16 cellular contexts compared by ENCODE assay signal in genomic region chr2:129479892-129480291, GRCh38.
DNase-seq lines count a peak whose midpoint lies in the region; TF ChIP-seq lines count a peak whose summit lies in the region.
"Had no signal": no experiment of that assay in that cellular context is flagged by ENCODE, and none has a peak within 500 bp of the region (broad histone marks: within the 10 kb centered on the region; RNA-seq: fewer than 3 reads in every experiment).

No MANE protein-coding gene starts in this region.

- H3K36me3 ChIP-seq in BLaER1 treated with 17β-estradiol and CSF1 and Interleukin-3, amounts not matched to agents 10 nM and 100 nM: no peaks in the 10 kb centered on the region
- no peaks in the 10 kb centered on the region for H3K36me3 ChIP-seq in iPS DF 6.9 (ENCODE audit: control insufficient read depth, insufficient read depth, low read length)
- H3K36me3 ChIP-seq in neural progenitor cell: no peaks in the 10 kb centered on the region
- H3K36me3 ChIP-seq in mammary epithelial cell (ENCODE audit: insufficient read depth, low read length): no peaks in the 10 kb centered on the region
- no peaks in the 10 kb centered on the region for H3K36me3 ChIP-seq in brain microvascular endothelial cell (replicated peaks)
- H3K36me3 ChIP-seq: HAP-1 had no signal

- TF ChIP-seq CTCF in neural progenitor cell (IDR thresholded peaks at IDR 0.05): no peak
- TF ChIP-seq CTCF in mammary epithelial cell (conservative IDR thresholded peaks at IDR 0.05 in 1 of 2, IDR thresholded peaks at IDR 0.05 in 1 of 2; ENCODE audit: extremely low read depth in 1 of 2, insufficient read depth in 1 of 2, low read depth in 1 of 2, low read length in 2 of 2): no peak
- TF ChIP-seq CTCF in brain microvascular endothelial cell (IDR thresholded peaks at IDR 0.05; ENCODE audit: low read depth, low read length, missing control alignments): no peak

- peaks cover under 1% of the 10 kb centered on the region for H3K27me3 Mint-ChIP-seq in neural progenitor cell (ENCODE audit: insufficient read depth, low read depth)
- no peaks in the 10 kb centered on the region for H3K27me3 Mint-ChIP-seq in activated CD4-positive, alpha-beta memory T cell treated with anti-CD3 and anti-CD28 coated beads for 36 hours

- no peaks in the 10 kb centered on the region for H3K27me3 ChIP-seq in BLaER1 treated with 17β-estradiol and CSF1 and Interleukin-3, amounts not matched to agents 10 nM and 100 nM
- H3K27me3 ChIP-seq in iPS DF 6.9 (ENCODE audit: control insufficient read depth, insufficient read depth, low read length) (no peaks in the 10 kb centered on the region), neural progenitor cell (no peaks in the 10 kb centered on the region), mammary epithelial cell (ENCODE audit: insufficient read depth, low read length) (no peaks in the 10 kb centered on the region), brain microvascular endothelial cell (replicated peaks) (no peaks in the 10 kb centered on the region)

- dilution Hi-C loops in mammary epithelial cell (cut with HindIII; ENCODE audit: low sequenced_read_pairs): no loop called here

- no peaks in the 10 kb centered on the region for H3K36me3 Mint-ChIP-seq in neural progenitor cell
- no peaks in the 10 kb centered on the region for H3K36me3 Mint-ChIP-seq in activated CD4-positive, alpha-beta memory T cell treated with anti-CD3 and anti-CD28 coated beads for 36 hours
- H3K36me3 Mint-ChIP-seq: CD8-positive, alpha-beta memory T cell had no signal

- no TSS peak for BruUV-seq in mammary epithelial cell (replicated peaks; lab: Mats Ljungman, UMichigan)

- CTCF ChIA-PET in activated CD4-positive, alpha-beta memory T cell treated with anti-CD3 and anti-CD28 coated beads for 36 hours (lab: Charles Lee): no interaction called here
- CTCF ChIA-PET in mammary epithelial cell (lab: Charles Lee; ENCODE audit: low non-redundant PET): no interaction called here

- H3K27ac ChIP-seq in BLaER1 treated with 17β-estradiol and CSF1 and Interleukin-3, amounts not matched to agents 10 nM and 100 nM: no peak overlapping the region
- H3K27ac ChIP-seq in iPS DF 6.9 (ENCODE audit: low read length) (no peak overlapping the region), neural progenitor cell (no peak overlapping the region), mammary epithelial cell (ENCODE audit: insufficient read depth, low read depth, low read length) (no peak overlapping the region), brain microvascular endothelial cell (no peak overlapping the region)
- H3K27ac ChIP-seq: 22Rv1 had no signal

- H2AFZ ChIP-seq in neural progenitor cell (replicated peaks) (no peak overlapping the region), mammary epithelial cell (ENCODE audit: low read depth, low read length) (no peak overlapping the region)

- peak overlapping the region in 10 of 11 experiments; percentile 36 to 74 (median 52); a peak in 13 of 22 replicates for H3K4me2 ChIP-seq in BLaER1 treated with 17β-estradiol and CSF1 and Interleukin-3, amounts not matched to agents 10 nM and 100 nM
- H3K4me2 ChIP-seq in neural progenitor cell: no peak overlapping the region
- no peak overlapping the region for H3K4me2 ChIP-seq in mammary epithelial cell (ENCODE audit: insufficient read depth, low read depth, low read length)

- H3K79me2 ChIP-seq in neural progenitor cell (ENCODE audit: low read depth) (no peaks in the 10 kb centered on the region), mammary epithelial cell (ENCODE audit: insufficient read depth, low read length) (no peaks in the 10 kb centered on the region)

- peaks cover 32 to 48% (median 42%) of the 10 kb centered on the region in 10 experiments for H3K4me1 ChIP-seq in BLaER1 treated with 17β-estradiol and CSF1 and Interleukin-3, amounts not matched to agents 10 nM and 100 nM
- H3K4me1 ChIP-seq in iPS DF 6.9 (ENCODE audit: control insufficient read depth, insufficient read depth, low read length) (no peaks in the 10 kb centered on the region), neural progenitor cell (no peaks in the 10 kb centered on the region), mammary epithelial cell (ENCODE audit: insufficient read depth, low read length) (no peaks in the 10 kb centered on the region)
- H3K4me1 ChIP-seq: Caco-2, HAP-1 had no signal

- H3K4me3 ChIP-seq in BLaER1 treated with 17β-estradiol and CSF1 and Interleukin-3, amounts not matched to agents 10 nM and 100 nM: no peak overlapping the region
- H3K4me3 ChIP-seq in iPS DF 6.9 (ENCODE audit: low read length) (no peak overlapping the region), neural progenitor cell (no peak overlapping the region), mammary epithelial cell (replicated peaks in 1 of 3; ENCODE audit: insufficient read depth in 1 of 3, low read depth in 2 of 3, low read length in 3 of 3) (no peak overlapping the region), brain microvascular endothelial cell (ENCODE audit: low read depth, low read length) (no peak overlapping the region)
- H3K4me3 ChIP-seq: GM12878, HAP-1, K562 had no signal

- POLR2A ChIA-PET in activated CD4-positive, alpha-beta memory T cell treated with anti-CD3 and anti-CD28 coated beads for 36 hours (lab: Charles Lee): no interaction called here

- H3K9me3 Mint-ChIP-seq in neural progenitor cell: peaks cover 4% of the 10 kb centered on the region
- no peaks in the 10 kb centered on the region for H3K9me3 Mint-ChIP-seq in activated CD4-positive, alpha-beta memory T cell treated with anti-CD3 and anti-CD28 coated beads for 36 hours

- H3K27ac Mint-ChIP-seq in neural progenitor cell: no peak overlapping the region
- no peak overlapping the region for H3K27ac Mint-ChIP-seq in activated CD4-positive, alpha-beta memory T cell treated with anti-CD3 and anti-CD28 coated beads for 36 hours
- H3K27ac Mint-ChIP-seq: CD8-positive, alpha-beta memory T cell; HFFc6 had no signal

- DNase-seq in ecto neural progenitor cell (ENCODE audit: low spot score): peak; percentile 25
- peak; percentile 2 for DNase-seq in iPS DF 6.9 (ENCODE audit: low read depth, low spot score)
- peak; percentile 24 for DNase-seq in neural progenitor cell (ENCODE audit: low spot score)
- no peak for DNase-seq in activated CD4-positive, alpha-beta memory T cell treated with anti-CD3 and anti-CD28 coated beads for 36 hours
- no peak for DNase-seq in mammary epithelial cell
- DNase-seq in brain microvascular endothelial cell: no peak
- DNase-seq: Caco-2; CD8-positive, alpha-beta memory T cell; DMS53; GOT3; HFFc6 had no signal

- H3K4me1 Mint-ChIP-seq in neural progenitor cell: peaks cover 18% of the 10 kb centered on the region
- no peaks in the 10 kb centered on the region for H3K4me1 Mint-ChIP-seq in activated CD4-positive, alpha-beta memory T cell treated with anti-CD3 and anti-CD28 coated beads for 36 hours (ENCODE audit: low read depth)
- H3K4me1 Mint-ChIP-seq: CD8-positive, alpha-beta memory T cell had no signal

- no peak overlapping the region for H3K4me3 Mint-ChIP-seq in neural progenitor cell
- no peak overlapping the region for H3K4me3 Mint-ChIP-seq in activated CD4-positive, alpha-beta memory T cell treated with anti-CD3 and anti-CD28 coated beads for 36 hours
- H3K4me3 Mint-ChIP-seq: CD8-positive, alpha-beta memory T cell; HFFc6 had no signal

- no peaks in the 10 kb centered on the region for H3K9me3 ChIP-seq in BLaER1 treated with 17β-estradiol and CSF1 and Interleukin-3, amounts not matched to agents 10 nM and 100 nM (replicated peaks in 1 of 11)
- no peaks in the 10 kb centered on the region for H3K9me3 ChIP-seq in iPS DF 6.9 (ENCODE audit: control insufficient read depth, insufficient read depth, low read length)
- no peaks in the 10 kb centered on the region for H3K9me3 ChIP-seq in neural progenitor cell (ENCODE audit: low read depth)
- H3K9me3 ChIP-seq in mammary epithelial cell (replicated peaks; ENCODE audit: insufficient read depth, low read length): no peaks in the 10 kb centered on the region
- H3K9me3 ChIP-seq: Caco-2, HAP-1 had no signal

- in situ Hi-C loops in mammary epithelial cell (cut with MboI; ENCODE audit: low sequenced_read_pairs in 2 of 2) (no loop called here), brain microvascular endothelial cell (cut with HindIII; ENCODE audit: low pct_ligation_motif_present, low sequenced_read_pairs) (no loop called here)

- no peak overlapping the region for H3K9ac ChIP-seq in BLaER1 treated with 17β-estradiol and CSF1 and Interleukin-3, amounts not matched to agents 10 nM and 100 nM
- H3K9ac ChIP-seq in neural progenitor cell (no peak overlapping the region), mammary epithelial cell (ENCODE audit: insufficient read depth, low read length) (no peak overlapping the region)

- no peaks in the 10 kb centered on the region for H4K20me1 ChIP-seq in BLaER1 treated with 17β-estradiol and CSF1 and Interleukin-3, amounts not matched to agents 10 nM and 100 nM
- no peaks in the 10 kb centered on the region for H4K20me1 ChIP-seq in neural progenitor cell (ENCODE audit: low read depth)
- H4K20me1 ChIP-seq in mammary epithelial cell (ENCODE audit: insufficient read depth, low read length): no peaks in the 10 kb centered on the region

- no peaks in the 10 kb centered on the region for H3F3A ChIP-seq in neural progenitor cell (ENCODE audit: low read depth)

- WGBS in iPS DF 6.9 (ENCODE audit: insufficient coverage, insufficient read length): no CpG with 5 or more reads among the region's 7 CpGs
- 68% methylated on average over 7 of the region's 7 CpGs for WGBS in mammary epithelial cell (ENCODE audit: low coverage, missing lambda C conversion rate)

- intact Hi-C loops in activated CD4-positive, alpha-beta memory T cell treated with anti-CD3 and anti-CD28 coated beads for 36 hours (cut with micrococcal nuclease): no loop called here
- intact Hi-C loops in mammary epithelial cell (cut with micrococcal nuclease): no loop called here

Comparison
In these comparisons a context has a peak if more than half of its experiments do, and no peak if none do; other contexts are left out.
1. H3K4me2 ChIP-seq: peak in BLaER1 treated with 17β-estradiol and CSF1 and Interleukin-3, amounts not matched to agents 10 nM and 100 nM (10 of 11); none in neural progenitor cell (single experiment) and mammary epithelial cell (single experiment).
2. DNase-seq: peak in ecto neural progenitor cell (single experiment), iPS DF 6.9 (single experiment) and neural progenitor cell (single experiment); none in activated CD4-positive, alpha-beta memory T cell treated with anti-CD3 and anti-CD28 coated beads for 36 hours (single experiment), mammary epithelial cell (single experiment) and brain microvascular endothelial cell (single experiment).